In the genomic region with DNA sequence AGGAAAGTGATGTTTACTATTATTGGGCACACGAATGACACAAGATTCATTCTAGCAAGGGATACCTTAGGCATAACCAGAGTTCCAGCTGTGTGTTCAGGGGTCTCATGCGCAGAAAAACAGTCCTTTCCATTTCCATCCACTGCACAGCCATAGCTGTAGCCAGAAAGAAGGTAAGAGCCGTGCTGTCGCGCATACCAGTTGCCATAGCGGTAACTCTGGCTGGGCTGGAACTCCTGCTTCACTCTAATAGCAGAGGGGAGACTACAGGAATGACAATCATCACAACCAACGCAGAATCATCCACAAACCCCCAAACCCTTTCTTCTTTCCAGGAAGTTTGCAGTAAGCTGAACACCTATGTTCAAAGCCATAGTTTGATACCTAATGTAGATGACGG, we compare ENCODE assay signal across 30 cellular contexts. TPM values are rescaled to one million over a fixed set of nuclear protein-coding genes. Genes with fewer than 3 reads are reported as not detected.
"Had no signal": no experiment of that assay in that cellular context is flagged by ENCODE, and none has a peak within 500 bp of the region (broad histone marks: within the 10 kb centered on the region; RNA-seq: fewer than 3 reads in every experiment).

No MANE protein-coding gene starts in this region.

- H3K4me3 ChIP-seq: heart right ventricle, lower lobe of right lung, pancreas, psoas muscle, skin epidermis, suprapubic skin, thoracic aorta, tibial artery, upper lobe of right lung had no signal

- H3K36me3 ChIP-seq: heart right ventricle, lower lobe of right lung, pancreas, suprapubic skin, thoracic aorta, tibial artery, upper lobe of right lung had no signal

- H3K4me3 Mint-ChIP-seq: naive thymus-derived CD8-positive, alpha-beta T cell; nephron; neural crest cell; stimulated activated naive B cell treated with anti-CD40 and anti-IgM and Interleukin-4, amounts not matched to agents 10 μg/mL and 1 μg/mL and 100 μg/mL, for 72 hours had no signal

- H3K9me3 ChIP-seq: heart right ventricle, lower lobe of right lung, pancreas, psoas muscle, suprapubic skin, thoracic aorta, tibial artery, upper lobe of right lung had no signal

- H3K27me3 ChIP-seq: heart right ventricle, pancreas, suprapubic skin, upper lobe of right lung had no signal

- H3K36me3 Mint-ChIP-seq: naive thymus-derived CD8-positive, alpha-beta T cell had no signal

- H3K27ac Mint-ChIP-seq: naive thymus-derived CD8-positive, alpha-beta T cell; nephron; stimulated activated naive B cell treated with anti-CD40 and anti-IgM and Interleukin-4, amounts not matched to agents 10 μg/mL and 1 μg/mL and 100 μg/mL, for 72 hours had no signal

- H3K9me3 Mint-ChIP-seq: naive thymus-derived CD8-positive, alpha-beta T cell; nephron; neural crest cell; stimulated activated naive B cell treated with anti-CD40 and anti-IgM and Interleukin-4, amounts not matched to agents 10 μg/mL and 1 μg/mL and 100 μg/mL, for 72 hours had no signal

- FAIRE-seq: keratinocyte, pancreas, urothelium cell line had no signal

- H3K27ac ChIP-seq: heart right ventricle, lower lobe of right lung, pancreas, psoas muscle, skin epidermis, suprapubic skin, thoracic aorta, tibial artery, upper lobe of right lung had no signal

- H3K4me1 ChIP-seq: heart right ventricle, lower lobe of right lung, psoas muscle, tibial artery, upper lobe of right lung had no signal

- DNase-seq: heart right ventricle; hippocampal formation; kidney glomerular epithelial cell; left cardiac atrium; left ventricle myocardium superior; lower lobe of right lung; mammary epithelial cell; mesenchymal stem cell; naive thymus-derived CD8-positive, alpha-beta T cell; nucleus accumbens; pancreas; posterior cingulate gyrus; psoas muscle; stimulated activated CD4-positive, alpha-beta T cell treated with anti-CD3 and anti-CD28 coated beads, Interleukin-12 subunit alpha, Interleukin-12 subunit beta, amount 100 ng/mL, for 4 hours; stimulated activated CD4-positive, alpha-beta T cell treated with anti-CD3 and anti-CD28 coated beads, Interleukin-15, amount 100 ng/mL, for 24 hours; stimulated activated CD4-positive, alpha-beta T cell treated with anti-CD3 and anti-CD28 coated beads, Interleukin-2, amount 100 ng/mL, for 24 hours; stimulated activated CD4-positive, alpha-beta T cell treated with anti-CD3 and anti-CD28 coated beads, Interleukin-4, amount 100 ng/mL, for 1 hour; stimulated activated naive B cell treated with anti-CD40 and anti-IgM and Interleukin-4, amounts not matched to agents 10 μg/mL and 1 μg/mL and 100 μg/mL, for 72 hours; stimulated activated naive CD8-positive, alpha-beta T cell treated with anti-CD3 and anti-CD28 coated beads, Interleukin-15, Interleukin-2, amounts not matched to agents 100 U/mL and 50 U/mL, for 24 hours; tibial artery; trophoblast cell; upper lobe of right lung had no signal

RNA-seq across cellular contexts. Expression of gene C6orf52, which starts 7.5 kb away (rescaled TPM):
- total RNA-seq: left cardiac atrium, left ventricle myocardium superior, osteoblast, suprapubic skin, thoracic aorta, upper lobe of right lung had no signal
- polyA plus RNA-seq: keratinocyte had no signal
